In genomic region chr3:170614214-170614966, GRCh38 we compare ENCODE assay signal across 10 cellular contexts. TPM values are rescaled to one million over a fixed set of nuclear protein-coding genes. Genes with fewer than 3 reads are reported as not detected.
DNase-seq lines count a peak whose midpoint lies in the region; ATAC-seq, FAIRE-seq and TF ChIP-seq lines count a peak whose summit lies in the region.
"Had no signal": no experiment of that assay in that cellular context is flagged by ENCODE, and none has a peak within 500 bp of the region (broad histone marks: within the 10 kb centered on the region; RNA-seq: fewer than 3 reads in every experiment).

No MANE protein-coding gene starts in this region.

- no peak for TF ChIP-seq CTCF in AG04449 (IDR thresholded peaks at IDR 0.05; ENCODE audit: insufficient read depth, low read length, missing control alignments)
- no peak for TF ChIP-seq CTCF in bronchial epithelial cell (IDR thresholded peaks at IDR 0.05; ENCODE audit: insufficient read depth, low read length, severe bottlenecking)
- no peak for TF ChIP-seq CTCF in left lung (IDR thresholded peaks at IDR 0.05)
- TF ChIP-seq CTCF in type B pancreatic cell (conservative IDR thresholded peaks at IDR 0.05), result no peak

- no peaks in the 10 kb centered on the region for H3K27me3 Mint-ChIP-seq in type B pancreatic cell
- H3K27me3 Mint-ChIP-seq in stimulated activated naive CD8-positive, alpha-beta T cell treated with anti-CD3 and anti-CD28 coated beads, Interleukin-15, amount 100 ng/mL, for 72 hours, result peaks cover 33% of the 10 kb centered on the region

- peak; percentile 52 for FAIRE-seq in bronchial epithelial cell (lab: Jason Lieb, UNC)

- DNase-seq in AG04449 (ENCODE audit: low read depth, low spot score), result peak; percentile 65
- peak; percentile 63 for DNase-seq in LoVo (ENCODE audit: low spot score)
- peak; percentile 91 for DNase-seq in bronchial epithelial cell (ENCODE audit: low read depth)
- DNase-seq in left lung, result no peak
- DNase-seq in type B pancreatic cell (ENCODE audit: extremely low spot score, unreplicated experiment), result no peak
- no peak for DNase-seq in stimulated activated naive CD8-positive, alpha-beta T cell treated with anti-CD3 and anti-CD28 coated beads, Interleukin-15, amount 100 ng/mL, for 72 hours
- DNase-seq: activated CD4-positive, alpha-beta T cell treated with anti-CD3 and anti-CD28 coated beads for 48 hours; MM.1S had no signal

- no peaks in the 10 kb centered on the region for H3K4me1 ChIP-seq in left lung

- peak; percentile 100 for ATAC-seq in left lung
- no peak for ATAC-seq in GM21515 (IDR thresholded peaks at IDR 0.05; ENCODE audit: unreplicated experiment)
- ATAC-seq in stimulated activated naive CD8-positive, alpha-beta T cell treated with anti-CD3 and anti-CD28 coated beads, Interleukin-15, amount 100 ng/mL, for 72 hours, result no peak
- ATAC-seq in HG03469 (IDR thresholded peaks at IDR 0.05; ENCODE audit: unreplicated experiment), result no peak

- H3K27ac Mint-ChIP-seq in type B pancreatic cell, result no peak overlapping the region
- H3K27ac Mint-ChIP-seq in stimulated activated naive CD8-positive, alpha-beta T cell treated with anti-CD3 and anti-CD28 coated beads, Interleukin-15, amount 100 ng/mL, for 72 hours, result no peak overlapping the region

- intact Hi-C loops in left lung (cut with DNase I), result no loop called here

- H3K4me1 Mint-ChIP-seq in type B pancreatic cell (ENCODE audit: unreplicated experiment), result peaks cover 6% of the 10 kb centered on the region
- no peaks in the 10 kb centered on the region for H3K4me1 Mint-ChIP-seq in stimulated activated naive CD8-positive, alpha-beta T cell treated with anti-CD3 and anti-CD28 coated beads, Interleukin-15, amount 100 ng/mL, for 72 hours

- H3K4me3 Mint-ChIP-seq in type B pancreatic cell, result no peak overlapping the region
- H3K4me3 Mint-ChIP-seq in stimulated activated naive CD8-positive, alpha-beta T cell treated with anti-CD3 and anti-CD28 coated beads, Interleukin-15, amount 100 ng/mL, for 72 hours, result no peak overlapping the region

- H3K9me3 ChIP-seq in left lung, result no peaks in the 10 kb centered on the region

- POLR2A ChIA-PET in AG04449 (lab: Yijun Ruan, JAX), result no interaction called here

- no peaks in the 10 kb centered on the region for H3K36me3 ChIP-seq in bronchial epithelial cell (ENCODE audit: control insufficient read depth, insufficient read depth, low read length)
- H3K36me3 ChIP-seq in left lung, result no peaks in the 10 kb centered on the region

- no peaks in the 10 kb centered on the region for H3K27me3 ChIP-seq in bronchial epithelial cell (ENCODE audit: control insufficient read depth, insufficient read depth, low read length)
- no peaks in the 10 kb centered on the region for H3K27me3 ChIP-seq in left lung

- CTCF ChIA-PET in AG04449 (lab: Yijun Ruan, JAX), result interaction anchor here (1.5 to 6.2 kb wide), 3 partner anchors 8 to 197 kb away, joined by 4 to 47 read pairs (median 6); no protein-coding TSS in a partner anchor

- H3K9me3 Mint-ChIP-seq in type B pancreatic cell, result peaks cover 12% of the 10 kb centered on the region
- H3K9me3 Mint-ChIP-seq in stimulated activated naive CD8-positive, alpha-beta T cell treated with anti-CD3 and anti-CD28 coated beads, Interleukin-15, amount 100 ng/mL, for 72 hours, result no peaks in the 10 kb centered on the region

- H3K4me3 ChIP-seq in AG04449 (ENCODE audit: low read depth, low read length) (no peak overlapping the region), bronchial epithelial cell (ENCODE audit: low read depth, low read length) (no peak overlapping the region), left lung (no peak overlapping the region)

- H3K36me3 Mint-ChIP-seq in type B pancreatic cell, result no peaks in the 10 kb centered on the region

- peak overlapping the region in 1 of 2 donors; percentile 39 for H3K27ac ChIP-seq in left lung

RNA-seq across cellular contexts. Expression of gene SLC7A14, which starts 28.5 kb away (rescaled TPM):
- total RNA-seq in bronchial epithelial cell (under 0.01 TPM in 1 of 2 replicates, not detected in the other), left lung (not detected), type B pancreatic cell (ENCODE audit: low replicate concordance) (3.3 and 13.5 TPM in 2 replicates)

Comparison
In these comparisons a context has a peak if more than half of its experiments do, and no peak if none do; other contexts are left out.
1. DNase-seq: peak in AG04449 (single experiment), LoVo (single experiment) and bronchial epithelial cell (single experiment); none in left lung (0 of 2), type B pancreatic cell (single experiment) and stimulated activated naive CD8-positive, alpha-beta T cell treated with anti-CD3 and anti-CD28 coated beads, Interleukin-15, amount 100 ng/mL, for 72 hours (0 of 2).